Comparison of ENCODE assay signal across 17 cellular contexts in the genomic region with DNA sequence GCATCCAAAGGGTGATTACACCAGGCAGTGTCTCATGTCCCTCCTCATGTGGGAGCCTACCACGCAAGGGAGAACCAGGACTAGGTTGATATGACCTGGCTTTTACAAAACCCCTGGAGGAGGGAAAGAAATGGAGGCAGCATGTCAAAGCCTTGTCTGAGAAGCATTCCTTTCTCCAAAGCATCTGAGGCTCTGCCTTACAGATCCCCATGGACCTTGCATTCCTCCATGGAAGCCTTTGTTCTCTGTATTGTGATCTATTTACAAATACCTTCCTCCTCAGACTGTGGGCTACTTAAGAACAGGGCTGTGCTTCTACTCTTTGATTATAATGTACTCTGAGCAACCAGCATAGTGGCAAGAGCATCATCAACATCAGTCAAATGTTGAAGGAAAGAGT.
"Had no signal": no experiment of that assay in that cellular context is flagged by ENCODE, and none has a peak within 500 bp of the region (broad histone marks: within the 10 kb centered on the region; RNA-seq: fewer than 3 reads in every experiment).

No MANE protein-coding gene starts in this region.

- H3K36me3 ChIP-seq: brain microvascular endothelial cell, heart left ventricle, neural progenitor cell, ovary, tibial artery, uterus, WERI-Rb-1 had no signal

- ATAC-seq: activated T-cell treated with anti-CD3 and anti-CD28 coated beads, Interleukin-2, amount 50 U/mL, for 72 hours; stimulated activated effector memory CD8-positive, alpha-beta T cell treated with anti-CD3 and anti-CD28 coated beads, Interleukin-12 subunit alpha, Interleukin-12 subunit beta, amount 100 ng/mL, for 72 hours; T-helper 17 cell had no signal

- H3K9ac ChIP-seq: neural progenitor cell had no signal

- H3K9me3 ChIP-seq: heart left ventricle, ovary, tibial artery, uterus had no signal

- H2AFZ ChIP-seq: neural progenitor cell had no signal

- H3K27ac ChIP-seq: brain microvascular endothelial cell, neural progenitor cell, tibial artery, WERI-Rb-1 had no signal

- H3K27me3 ChIP-seq: brain microvascular endothelial cell, heart left ventricle, neural progenitor cell, ovary, tibial artery, uterus had no signal

- H3K4me2 ChIP-seq: neural progenitor cell had no signal

- H3K4me3 ChIP-seq: heart left ventricle, neural progenitor cell, ovary, tibial artery, uterus had no signal

- DNase-seq: activated CD4-positive, alpha-beta T cell treated with anti-CD3 and anti-CD28 coated beads for 4 hours; activated CD8-positive, alpha-beta memory T cell treated with anti-CD3 and anti-CD28 coated beads, Interleukin-2, amount 50 U/mL, for 48 hours; activated gamma-delta T cell treated with Interleukin-2 at 50 U/mL for 16 hours; activated naive CD8-positive, alpha-beta T cell treated with anti-CD3 and anti-CD28 coated beads for 36 hours; activated T-cell treated with anti-CD3 and anti-CD28 coated beads, Interleukin-2, amount 50 U/mL, for 72 hours; anterior cingulate cortex; brain microvascular endothelial cell; cerebellar nuclear complex; effector memory CD4-positive, alpha-beta T cell; T-helper 17 cell; WERI-Rb-1 had no signal
